ENCODE assay signal across 21 cellular contexts in the genomic region with DNA sequence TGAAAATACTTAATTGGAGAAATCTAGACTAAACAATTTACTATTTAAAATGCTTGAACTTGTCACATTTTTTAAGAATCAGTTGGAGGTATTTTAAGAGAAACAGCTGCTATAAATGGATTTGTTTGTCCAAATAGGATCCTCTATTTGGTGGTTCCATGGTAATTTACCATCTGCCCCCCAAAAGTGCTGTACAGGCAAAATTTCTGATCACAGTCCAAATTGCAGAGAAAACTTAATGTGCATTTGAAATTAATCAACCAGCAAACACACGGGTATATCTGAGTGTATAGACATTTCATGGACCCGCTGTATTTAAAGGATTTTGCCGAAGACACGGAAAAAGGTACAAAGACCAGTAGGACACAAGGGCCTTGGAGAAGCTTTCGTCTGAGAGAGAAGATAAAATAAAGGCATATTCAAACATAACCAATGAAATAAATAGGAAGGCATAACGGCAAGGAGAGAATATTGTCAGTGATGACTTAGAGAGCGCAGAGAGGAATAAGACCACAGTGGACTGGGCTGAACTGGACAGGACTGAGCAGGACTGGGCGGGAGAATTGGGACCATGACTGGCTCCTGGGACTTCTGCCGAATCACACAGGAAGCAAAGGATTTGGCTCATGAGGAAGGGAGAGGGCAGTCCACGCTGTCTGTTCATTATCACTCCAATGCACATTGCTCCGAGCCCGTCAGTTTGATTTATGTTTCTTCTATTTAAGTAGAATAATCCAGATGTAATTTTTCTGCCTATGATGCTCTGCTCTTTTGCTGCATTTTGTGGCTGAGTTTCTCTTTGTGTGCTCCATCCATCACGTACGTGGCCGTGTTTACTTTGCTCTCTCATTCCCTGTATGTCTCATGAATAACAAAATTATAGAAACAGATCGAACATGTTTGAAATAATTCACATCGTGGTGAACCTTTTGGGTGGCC.
"Had no signal": no experiment of that assay in that cellular context is flagged by ENCODE, and none has a peak within 500 bp of the region (broad histone marks: within the 10 kb centered on the region; RNA-seq: fewer than 3 reads in every experiment).

No MANE protein-coding gene starts in this region.

- H2AFZ ChIP-seq: neural progenitor cell had no signal

- H3K27ac ChIP-seq: coronary artery, left ventricle myocardium inferior, lower lobe of right lung, neural progenitor cell, pancreas, stomach, thoracic aorta, transverse colon had no signal

- ATAC-seq: lower lobe of right lung; natural killer cell treated with Interleukin-12 subunit alpha and Interleukin-12 subunit beta and Interleukin-15 and Interleukin-18, amount 100 ng/mL, for 72 hours; pancreas; right cardiac atrium had no signal

- H3K27me3 ChIP-seq: neural progenitor cell, pancreas, transverse colon had no signal

- H3K4me2 ChIP-seq: neural progenitor cell had no signal

- H3K4me1 ChIP-seq: left ventricle myocardium inferior, lower lobe of right lung, pancreas, stomach had no signal

- DNase-seq: effector CD4-positive, alpha-beta T cell; endodermal cell; erythroblast; foreskin fibroblast; immature natural killer cell; left ventricle myocardium inferior; lower lobe of right lung; midbrain; nucleus accumbens; pancreas; right cardiac atrium; small intestine; stimulated activated CD4-positive, alpha-beta T cell treated with anti-CD3 and anti-CD28 coated beads, Interleukin-12 subunit alpha, Interleukin-12 subunit beta, amount 100 ng/mL, for 4 hours; stimulated activated naive CD4-positive, alpha-beta T cell; stomach; substantia nigra; transverse colon had no signal

- H3K9me3 ChIP-seq: left ventricle myocardium inferior, lower lobe of right lung, pancreas, stomach, thoracic aorta, transverse colon had no signal

- H3K4me3 ChIP-seq: coronary artery, left ventricle myocardium inferior, lower lobe of right lung, neural progenitor cell, pancreas, stomach, thoracic aorta, transverse colon had no signal

- H3K36me3 ChIP-seq: left ventricle myocardium inferior, lower lobe of right lung, neural progenitor cell, pancreas, stomach, thoracic aorta, transverse colon had no signal

- H3K9ac ChIP-seq: neural progenitor cell had no signal
